Comparison of ENCODE assay signal across 11 cellular contexts in the genomic region with DNA sequence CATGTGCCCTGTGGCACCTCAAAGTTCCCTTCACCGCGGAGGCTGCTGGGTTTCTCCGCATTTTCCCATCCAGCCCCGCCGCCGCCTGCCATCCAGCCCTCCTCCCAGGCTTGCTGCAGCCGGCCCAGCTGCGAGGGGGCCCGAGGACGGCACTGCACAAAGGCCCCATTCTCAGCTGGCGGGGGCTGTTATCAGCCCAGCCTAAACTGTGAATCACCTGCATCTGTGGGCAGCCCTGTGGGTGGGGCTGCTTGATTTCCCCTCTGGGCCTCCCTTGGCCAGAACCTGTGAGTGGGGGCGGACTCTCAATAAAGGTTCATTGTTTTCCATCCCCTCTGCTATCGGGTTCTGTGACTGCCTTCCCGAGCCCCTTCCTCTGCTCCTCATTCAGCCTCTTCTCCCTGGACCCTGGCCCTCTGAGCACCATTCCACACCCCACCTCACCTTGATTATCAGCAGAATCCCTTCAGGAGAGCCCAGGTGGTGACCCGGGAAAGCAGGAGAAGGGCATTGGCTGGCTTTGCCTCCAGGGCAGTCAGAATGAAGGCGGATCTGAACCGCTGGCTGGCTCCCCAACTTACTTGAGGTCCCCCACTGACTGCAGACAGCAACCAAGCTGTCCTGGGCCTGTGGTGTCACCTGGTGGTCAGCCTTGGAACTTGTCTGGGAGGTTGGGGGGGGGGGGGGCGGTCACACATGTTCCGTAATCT.
DNase-seq lines count a peak whose midpoint lies in the region; ATAC-seq and TF ChIP-seq lines count a peak whose summit lies in the region.
"Had no signal": no experiment of that assay in that cellular context is flagged by ENCODE, and none has a peak within 500 bp of the region (broad histone marks: within the 10 kb centered on the region; RNA-seq: fewer than 3 reads in every experiment).

No MANE protein-coding gene starts in this region.

- H3K27me3 ChIP-seq in H9 (ENCODE audit: insufficient read depth, low read length): no peaks in the 10 kb centered on the region

- peak overlapping the region in 2 of 3 experiments; percentile 26 to 59; a peak in 3 of 7 replicates for H3K27ac Mint-ChIP-seq in H9
- no peak overlapping the region for H3K27ac Mint-ChIP-seq in immature natural killer cell
- peak overlapping the region in 1 of 2 donors; percentile 53 for H3K27ac Mint-ChIP-seq in activated naive CD4-positive, alpha-beta T cell treated with anti-CD3 and anti-CD28 coated beads, Interleukin-2, amount 50 U/mL, for 72 hours

- H3K18ac ChIP-seq in H9 (ENCODE audit: insufficient read length, low read depth, low read length): no peak overlapping the region

- WGBS in H9 (ENCODE audit: extremely low coverage, insufficient read length, low lambda C conversion rate): no CpG with 5 or more reads among the region's 19 CpGs

- H3K36me3 Mint-ChIP-seq in H9 (ENCODE audit: insufficient read depth in 1 of 3, low read depth in 3 of 3) (peaks cover 0 to 8% (median 5%) of the 10 kb centered on the region in 3 experiments; a peak in 5 of 7 replicates), immature natural killer cell (peaks cover 0 to 17% (median 11%) of the 10 kb centered on the region in 3 donors)
- peaks cover 9 to 11% of the 10 kb centered on the region in 2 donors for H3K36me3 Mint-ChIP-seq in activated naive CD4-positive, alpha-beta T cell treated with anti-CD3 and anti-CD28 coated beads, Interleukin-2, amount 50 U/mL, for 72 hours

- H4K91ac ChIP-seq in H9 (ENCODE audit: insufficient read length, low read depth, low read length): no peak overlapping the region

- H2AK5ac ChIP-seq in H9 (ENCODE audit: insufficient read length, low read length): no peak overlapping the region

- H3K9me3 ChIP-seq in H9 (ENCODE audit: control insufficient read depth, low read depth, low read length): no peaks in the 10 kb centered on the region

- H3K9ac ChIP-seq in H9 (ENCODE audit: extremely low read depth, insufficient read length, low read length): no peak overlapping the region

- no peak overlapping the region for H3K4me3 ChIP-seq in retinal pigment epithelial cell (ENCODE audit: low read length)

- no peak overlapping the region for H2BK12ac ChIP-seq in H9 (ENCODE audit: insufficient read length, low read depth, low read length)

- H3K4me1 ChIP-seq in H9 (ENCODE audit: insufficient read depth, low read length): no peaks in the 10 kb centered on the region; the same call in 1 of the 2 replicates

- H3K4me3 Mint-ChIP-seq in H9 (no peak overlapping the region), immature natural killer cell (no peak overlapping the region)

- no peak overlapping the region for H3K14ac ChIP-seq in H9 (ENCODE audit: insufficient read depth, low read length)

- H3K56ac ChIP-seq in H9 (ENCODE audit: insufficient read length, low read depth, low read length): no peak overlapping the region

- no peak overlapping the region for H2BK120ac ChIP-seq in H9 (ENCODE audit: low read depth, low read length, poor library complexity, severe bottlenecking)

- no peak overlapping the region for H3K4ac ChIP-seq in H9 (ENCODE audit: low read depth, low read length)

- no peak for TF ChIP-seq POLR2A in GM18505 (IDR thresholded peaks at IDR 0.05; ENCODE audit: borderline replicate concordance, extremely low read depth, insufficient read depth, insufficient read length)

- H2BK20ac ChIP-seq in H9 (ENCODE audit: low read depth, low read length, poor library complexity, severe bottlenecking): no peak overlapping the region

- H3K23me2 ChIP-seq in H9 (ENCODE audit: insufficient read length, low read depth, low read length, poor library complexity, severe bottlenecking): no peaks in the 10 kb centered on the region

- H3K4me2 ChIP-seq in H9 (ENCODE audit: insufficient read depth, insufficient read length, low read length): no peak overlapping the region

- ATAC-seq in GM21360 (IDR thresholded peaks at IDR 0.05; ENCODE audit: unreplicated experiment): no peak
- ATAC-seq in activated naive CD4-positive, alpha-beta T cell treated with anti-CD3 and anti-CD28 coated beads, Interleukin-2, amount 50 U/mL, for 72 hours: no peak
- no peak for ATAC-seq in GM18505 (IDR thresholded peaks at IDR 0.05; ENCODE audit: unreplicated experiment)

- no peak overlapping the region for H2BK5ac ChIP-seq in H9 (ENCODE audit: insufficient read length, low read length)

- H3K27ac ChIP-seq in H9 (ENCODE audit: insufficient read length, low read depth, low read length): no peak overlapping the region

- H3K9me3 Mint-ChIP-seq in H9 (peaks cover 17 to 20% of the 10 kb centered on the region in 2 experiments), immature natural killer cell (peaks cover 2 to 9% (median 3%) of the 10 kb centered on the region in 6 donors)
- peaks cover 9 to 15% of the 10 kb centered on the region in 2 donors for H3K9me3 Mint-ChIP-seq in activated naive CD4-positive, alpha-beta T cell treated with anti-CD3 and anti-CD28 coated beads, Interleukin-2, amount 50 U/mL, for 72 hours

- DNase-seq in H9: peak; percentile 70
- peak in 46 of 56 donors; percentile 22 to 82 (median 63) for DNase-seq in amygdala (lab: John Stamatoyannopoulos, UW)
- DNase-seq in hippocampal formation (lab: John Stamatoyannopoulos, UW): peak; percentile 55 to 71
- DNase-seq in retinal pigment epithelial cell (ENCODE audit: low read depth): no peak
- no peak for DNase-seq in immature natural killer cell
- no peak for DNase-seq in activated naive CD4-positive, alpha-beta T cell treated with anti-CD3 and anti-CD28 coated beads, Interleukin-2, amount 50 U/mL, for 72 hours (ENCODE audit: low spot score in 2 of 2)
- DNase-seq: activated CD8-positive, alpha-beta memory T cell treated with anti-CD3 and anti-CD28 coated beads for 24 hours; NCI-H1092; SHP77 treated with DMSO at 0.1 percent for 48 hours had no signal

- no peaks in the 10 kb centered on the region for H3K79me2 ChIP-seq in H9 (ENCODE audit: insufficient read depth, low read length)

- no peak overlapping the region for H3T11ph ChIP-seq in H9 (ENCODE audit: low read length)

- peaks cover 16 to 19% of the 10 kb centered on the region in 2 experiments for H3K4me1 Mint-ChIP-seq in H9
- H3K4me1 Mint-ChIP-seq in immature natural killer cell: peaks cover 15 to 17% of the 10 kb centered on the region in 2 donors

- H4K20me1 ChIP-seq in H9 (ENCODE audit: control insufficient read depth, insufficient read depth, insufficient read length): no peaks in the 10 kb centered on the region

- no peak overlapping the region for H4K5ac ChIP-seq in H9 (ENCODE audit: insufficient read length, low read depth, low read length)

- TF ChIP-seq CTCF in H9 (conservative IDR thresholded peaks at IDR 0.05) (peak; percentile 81), retinal pigment epithelial cell (conservative IDR thresholded peaks at IDR 0.05; ENCODE audit: low read depth, low read length) (peak; percentile 29)

- H3K27me3 Mint-ChIP-seq in H9 (ENCODE audit: low read depth) (peaks cover 3% of the 10 kb centered on the region; the same call in 1 of the 2 replicates), immature natural killer cell (ENCODE audit: low read depth in 3 of 3) (peaks cover 4 to 8% (median 7%) of the 10 kb centered on the region in 3 donors)

- H2BK15ac ChIP-seq in H9 (ENCODE audit: low read depth, low read length): no peak overlapping the region

- H4K8ac ChIP-seq in H9 (replicated peaks; ENCODE audit: insufficient read length, low read depth, low read length): no peak overlapping the region

- H2AFZ ChIP-seq in H9 (ENCODE audit: low read length): no peak overlapping the region

- no peak overlapping the region for H3K23ac ChIP-seq in H9 (ENCODE audit: insufficient read length, low read depth, low read length)

- no peaks in the 10 kb centered on the region for H3K79me1 ChIP-seq in H9 (ENCODE audit: insufficient read depth, low read depth, low read length, poor library complexity, severe bottlenecking)

Comparison
In these comparisons a context has a peak if more than half of its experiments do, and no peak if none do; other contexts are left out.
1. DNase-seq: peak in H9 (single experiment), amygdala (46 of 56) and hippocampal formation (2 of 2); none in retinal pigment epithelial cell (single experiment), immature natural killer cell (0 of 3) and activated naive CD4-positive, alpha-beta T cell treated with anti-CD3 and anti-CD28 coated beads, Interleukin-2, amount 50 U/mL, for 72 hours (0 of 2).
2. H3K27ac Mint-ChIP-seq: peak in H9 (2 of 3); none in immature natural killer cell (0 of 6).